23 cellular contexts compared by ENCODE assay signal in the genomic region with DNA sequence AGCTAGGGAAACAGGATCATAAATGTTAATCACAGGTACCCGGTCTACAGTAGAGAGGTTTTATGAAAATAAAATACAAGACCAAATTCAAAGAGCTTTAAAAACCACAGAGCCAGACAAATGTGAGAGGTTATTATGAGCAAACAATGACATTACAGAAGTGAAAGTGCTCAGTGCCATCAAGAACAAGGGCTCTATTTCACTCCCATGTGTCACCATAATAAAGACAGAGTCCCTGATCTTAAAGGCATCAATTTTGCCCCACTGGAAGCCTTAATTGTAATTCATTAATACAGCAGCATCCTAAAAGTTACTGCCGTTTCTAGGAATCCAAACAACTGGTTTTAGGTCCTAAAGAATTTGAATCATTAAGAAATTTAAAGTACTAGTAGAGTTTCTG. TPM values are rescaled to one million over a fixed set of nuclear protein-coding genes. Genes with fewer than 3 reads are reported as not detected.
A peak's percentile ranks its signal among the peaks of the same experiment; 100 is the strongest.
DNase-seq lines count a peak whose midpoint lies in the region; ATAC-seq and TF ChIP-seq lines count a peak whose summit lies in the region.
"Had no signal": no experiment of that assay in that cellular context is flagged by ENCODE, and none has a peak within 500 bp of the region (broad histone marks: within the 10 kb centered on the region; RNA-seq: fewer than 3 reads in every experiment).

No MANE protein-coding gene starts in this region.

- no peak for TF ChIP-seq POLR2A in Peyer's patch (IDR thresholded peaks at IDR 0.05)

- peaks cover 5% of the 10 kb centered on the region for H3K36me3 ChIP-seq in fibroblast of lung (ENCODE audit: control insufficient read depth, insufficient read depth, low read length)
- peaks cover 0 to 11% (median 8%) of the 10 kb centered on the region in 3 donors for H3K36me3 ChIP-seq in tibial artery
- H3K36me3 ChIP-seq in Peyer's patch: peaks cover 0 to under 1% (median 0%) of the 10 kb centered on the region in 3 donors
- H3K36me3 ChIP-seq: pancreas had no signal

- no peak overlapping the region for H3K9ac ChIP-seq in fibroblast of lung (ENCODE audit: insufficient read depth, low read length)
- H3K9ac ChIP-seq: KMS-11 had no signal

- H3K27me3 ChIP-seq in fibroblast of lung (ENCODE audit: control insufficient read depth, insufficient read depth, low read length) (no peaks in the 10 kb centered on the region), tibial artery (no peaks in the 10 kb centered on the region), Peyer's patch (no peaks in the 10 kb centered on the region)
- H3K27me3 ChIP-seq: pancreas had no signal

- H3K27ac ChIP-seq in fibroblast of lung (ENCODE audit: insufficient read depth, low read length): no peak overlapping the region
- peak overlapping the region; percentile 79 to 80 for H3K27ac ChIP-seq in tibial artery
- no peak overlapping the region for H3K27ac ChIP-seq in Peyer's patch
- H3K27ac ChIP-seq: A549, epithelial cell of prostate, KMS-11, pancreas had no signal

- intact Hi-C loops in tibial artery (cut with DNase I; ENCODE audit: low total_unique reads): no loop called here

- peak overlapping the region; percentile 40 for H3K4me2 ChIP-seq in fibroblast of lung (ENCODE audit: extremely low read depth, insufficient read depth, low read length)
- H3K4me2 ChIP-seq: KMS-11 had no signal

- H2AFZ ChIP-seq in fibroblast of lung (ENCODE audit: low read length): no peak overlapping the region

- H3K9me3 ChIP-seq in fibroblast of lung (ENCODE audit: control insufficient read depth, insufficient read depth, low read depth, low read length) (no peaks in the 10 kb centered on the region), tibial artery (no peaks in the 10 kb centered on the region), Peyer's patch (no peaks in the 10 kb centered on the region)
- H3K9me3 ChIP-seq: A549, pancreas had no signal

- no peak overlapping the region for H3K27ac Mint-ChIP-seq in activated naive CD8-positive, alpha-beta T cell treated with anti-CD3 and anti-CD28 coated beads, Interleukin-2, amount 50 U/mL, for 24 hours
- no peak overlapping the region for H3K27ac Mint-ChIP-seq in activated naive CD8-positive, alpha-beta T cell treated with anti-CD3 and anti-CD28 coated beads for 36 hours
- H3K27ac Mint-ChIP-seq: activated CD8-positive, alpha-beta memory T cell treated with anti-CD3 and anti-CD28 coated beads, Interleukin-2, amount 10 ng/mL, durations not matched to agents 7 days and 5 days; activated naive CD8-positive, alpha-beta T cell treated with anti-CD3 and anti-CD28 coated beads, Interleukin-2, amount 10 ng/mL, durations not matched to agents 7 days and 5 days; naive thymus-derived CD4-positive, alpha-beta T cell had no signal

- ATAC-seq in activated naive CD8-positive, alpha-beta T cell treated with anti-CD3 and anti-CD28 coated beads, Interleukin-2, amount 50 U/mL, for 24 hours: peak; percentile 40
- ATAC-seq: activated CD8-positive, alpha-beta memory T cell treated with anti-CD3 and anti-CD28 coated beads, Interleukin-2, amount 10 ng/mL, durations not matched to agents 7 days and 5 days; naive thymus-derived CD4-positive, alpha-beta T cell; Panc1 had no signal

- no peak overlapping the region for H3K4me3 Mint-ChIP-seq in activated naive CD8-positive, alpha-beta T cell treated with anti-CD3 and anti-CD28 coated beads, Interleukin-2, amount 50 U/mL, for 24 hours
- no peak overlapping the region for H3K4me3 Mint-ChIP-seq in activated naive CD8-positive, alpha-beta T cell treated with anti-CD3 and anti-CD28 coated beads for 36 hours
- H3K4me3 Mint-ChIP-seq: activated CD8-positive, alpha-beta memory T cell treated with anti-CD3 and anti-CD28 coated beads, Interleukin-2, amount 10 ng/mL, durations not matched to agents 7 days and 5 days; activated naive CD8-positive, alpha-beta T cell treated with anti-CD3 and anti-CD28 coated beads, Interleukin-2, amount 10 ng/mL, durations not matched to agents 7 days and 5 days; naive thymus-derived CD4-positive, alpha-beta T cell had no signal

- H3K9me3 Mint-ChIP-seq in activated naive CD8-positive, alpha-beta T cell treated with anti-CD3 and anti-CD28 coated beads, Interleukin-2, amount 50 U/mL, for 24 hours: no peaks in the 10 kb centered on the region
- H3K9me3 Mint-ChIP-seq in activated naive CD8-positive, alpha-beta T cell treated with anti-CD3 and anti-CD28 coated beads for 36 hours: no peaks in the 10 kb centered on the region
- H3K9me3 Mint-ChIP-seq: activated naive CD8-positive, alpha-beta T cell treated with anti-CD3 and anti-CD28 coated beads, Interleukin-2, amount 10 ng/mL, durations not matched to agents 7 days and 5 days; naive thymus-derived CD4-positive, alpha-beta T cell had no signal

- no peak for TF ChIP-seq CTCF in fibroblast of lung (conservative IDR thresholded peaks at IDR 0.05 in 1 of 2, IDR thresholded peaks at IDR 0.05 in 1 of 2; ENCODE audit: low read depth in 1 of 2, low read length in 2 of 2)
- no peak for TF ChIP-seq CTCF in tibial artery (IDR thresholded peaks at IDR 0.05)
- no peak for TF ChIP-seq CTCF in Peyer's patch (IDR thresholded peaks at IDR 0.05)

- H3K4me3 ChIP-seq in fibroblast of lung (replicated peaks in 1 of 4; ENCODE audit: control extremely low read depth in 1 of 4, insufficient read depth in 1 of 4, low read depth in 3 of 4, low read length in 4 of 4): no peak overlapping the region
- no peak overlapping the region for H3K4me3 ChIP-seq in tibial artery
- no peak overlapping the region for H3K4me3 ChIP-seq in Peyer's patch
- H3K4me3 ChIP-seq: A549, pancreas had no signal

- H4K20me1 ChIP-seq in fibroblast of lung (ENCODE audit: control insufficient read depth, extremely low read depth, insufficient read depth, low read length): no peaks in the 10 kb centered on the region

- peaks cover 23% of the 10 kb centered on the region for H3K4me1 ChIP-seq in fibroblast of lung (ENCODE audit: control insufficient read depth, extremely low read depth, insufficient read depth, low read length)
- peaks cover 0 to 65% (median 29%) of the 10 kb centered on the region in 4 donors for H3K4me1 ChIP-seq in tibial artery
- H3K4me1 ChIP-seq in Peyer's patch: peaks cover 0 to 8% (median 0%) of the 10 kb centered on the region in 4 donors

- H3K4me1 Mint-ChIP-seq in activated naive CD8-positive, alpha-beta T cell treated with anti-CD3 and anti-CD28 coated beads, Interleukin-2, amount 50 U/mL, for 24 hours: no peaks in the 10 kb centered on the region
- H3K4me1 Mint-ChIP-seq in activated naive CD8-positive, alpha-beta T cell treated with anti-CD3 and anti-CD28 coated beads for 36 hours: no peaks in the 10 kb centered on the region
- H3K4me1 Mint-ChIP-seq: activated CD8-positive, alpha-beta memory T cell treated with anti-CD3 and anti-CD28 coated beads, Interleukin-2, amount 10 ng/mL, durations not matched to agents 7 days and 5 days had no signal

- no peaks in the 10 kb centered on the region for H3K79me2 ChIP-seq in fibroblast of lung (ENCODE audit: control insufficient read depth, insufficient read depth, low read length)

- peaks cover 14% of the 10 kb centered on the region for H3K36me3 Mint-ChIP-seq in activated naive CD8-positive, alpha-beta T cell treated with anti-CD3 and anti-CD28 coated beads, Interleukin-2, amount 50 U/mL, for 24 hours (ENCODE audit: low read depth)
- peaks cover 14% of the 10 kb centered on the region for H3K36me3 Mint-ChIP-seq in activated naive CD8-positive, alpha-beta T cell treated with anti-CD3 and anti-CD28 coated beads for 36 hours

- no peaks in the 10 kb centered on the region for H3K27me3 Mint-ChIP-seq in activated naive CD8-positive, alpha-beta T cell treated with anti-CD3 and anti-CD28 coated beads, Interleukin-2, amount 50 U/mL, for 24 hours
- H3K27me3 Mint-ChIP-seq in activated naive CD8-positive, alpha-beta T cell treated with anti-CD3 and anti-CD28 coated beads for 36 hours: no peaks in the 10 kb centered on the region
- H3K27me3 Mint-ChIP-seq: activated CD8-positive, alpha-beta memory T cell treated with anti-CD3 and anti-CD28 coated beads, Interleukin-2, amount 10 ng/mL, durations not matched to agents 7 days and 5 days; activated naive CD8-positive, alpha-beta T cell treated with anti-CD3 and anti-CD28 coated beads, Interleukin-2, amount 10 ng/mL, durations not matched to agents 7 days and 5 days; naive thymus-derived CD4-positive, alpha-beta T cell had no signal

- DNase-seq in activated naive CD8-positive, alpha-beta T cell treated with anti-CD3 and anti-CD28 coated beads, Interleukin-2, amount 50 U/mL, for 24 hours: no peak
- no peak for DNase-seq in activated naive CD8-positive, alpha-beta T cell treated with anti-CD3 and anti-CD28 coated beads for 36 hours
- DNase-seq in NOMO-1 treated with DMSO at 0.1 percent for 48 hours (lab: John Stamatoyannopoulos, UW; ENCODE audit: unreplicated experiment) (peak; percentile 79), fibroblast of lung (ENCODE audit: low read depth in 2 of 2) (no peak), tibial artery (no peak), NCI-H1105 (lab: John Stamatoyannopoulos, UW) (no peak), Peyer's patch (no peak), Ammon's horn (ENCODE audit: low spot score) (no peak)
- DNase-seq: activated CD4-positive, CD25-positive, alpha-beta regulatory T cell treated with anti-CD3 and anti-CD28 coated beads, Interleukin-2, amount 50 U/mL, for 72 hours; activated CD8-positive, alpha-beta memory T cell treated with anti-CD3 and anti-CD28 coated beads, Interleukin-2, amount 10 ng/mL, durations not matched to agents 7 days and 5 days; activated naive CD8-positive, alpha-beta T cell treated with anti-CD3 and anti-CD28 coated beads, Interleukin-2, amount 10 ng/mL, durations not matched to agents 7 days and 5 days; C1 segment of cervical spinal cord; foreskin melanocyte; mammary epithelial cell; naive thymus-derived CD4-positive, alpha-beta T cell; NCI-H1105 treated with DMSO at 0.1 percent for 48 hours; NCI-H748 treated with DMSO at 0.1 percent for 48 hours; pancreas; stimulated activated CD4-positive, alpha-beta T cell treated with anti-CD3 and anti-CD28 coated beads, Interleukin-1b, Interleukin-23, amount 100 ng/mL, for 48 hours had no signal

RNA-seq across cellular contexts. Expression of a gene that starts 43.7 kb away (rescaled TPM):
- total RNA-seq in activated naive CD8-positive, alpha-beta T cell treated with anti-CD3 and anti-CD28 coated beads for 36 hours: 1 to 10 TPM; 1.9 to 3.2 TPM
- total RNA-seq in fibroblast of lung (0.77 and 2.3 TPM in 2 replicates), Peyer's patch (10 to 100 TPM in 3 of 4 donors, not detected in 1; 17.9 to 28.5 (median 26.4) TPM)
- polyA plus RNA-seq in fibroblast of lung: 0.19 and 0.49 TPM in 2 replicates
- polyA plus RNA-seq in fibroblast of lung (2012): 0.56 TPM in 1 of 2 replicates, not detected in the other
- 4.2 and 4.9 TPM in 2 replicates for polyA minus RNA-seq in fibroblast of lung (ENCODE audit: low replicate concordance)

RNA-seq across cellular contexts. Expression of a gene that starts 52.1 kb away (rescaled TPM):
- 10 to 100 TPM in 1 of 2 experiments, 1 to 10 TPM in 1; 9.2 to 10.2 TPM for total RNA-seq in activated naive CD8-positive, alpha-beta T cell treated with anti-CD3 and anti-CD28 coated beads for 36 hours
- total RNA-seq in fibroblast of lung (14.4 and 25.1 TPM in 2 replicates), Peyer's patch (10 to 100 TPM; 17.3 to 53.2 (median 31.0) TPM)
- 4.2 and 7.0 TPM in 2 replicates for polyA plus RNA-seq in fibroblast of lung
- polyA plus RNA-seq in fibroblast of lung (2012): 3.8 and 4.1 TPM in 2 replicates
- polyA minus RNA-seq in fibroblast of lung (ENCODE audit: low replicate concordance): 0.82 TPM in 1 of 2 replicates, not detected in the other

Comparison
In these comparisons a context has a peak if more than half of its experiments do, and no peak if none do; other contexts are left out.
1. H3K27ac ChIP-seq: peak in tibial artery (2 of 2); none in fibroblast of lung (single experiment) and Peyer's patch (0 of 4).